In genomic region chr2:215002500-215002899, GRCh38 we compare ENCODE assay signal across 8 cellular contexts.
A peak's percentile ranks its signal among the peaks of the same experiment; 100 is the strongest.
DNase-seq lines count a peak whose midpoint lies in the region; ATAC-seq, FAIRE-seq and TF ChIP-seq lines count a peak whose summit lies in the region.

No MANE protein-coding gene starts in this region.

- intact Hi-C loops in activated naive CD4-positive, alpha-beta T cell treated with anti-CD3 and anti-CD28 coated beads for 36 hours (cut with micrococcal nuclease), result loop anchor here (1.0 to 2.0 kb wide), 2 partner anchors 1196 to 1752 kb away; no protein-coding TSS in a partner anchor
- intact Hi-C loops in endothelial cell of umbilical vein (cut with micrococcal nuclease), result loop anchor here (1.0 to 2.0 kb wide), 2 partner anchors 1196 to 1752 kb away; no protein-coding TSS in a partner anchor
- intact Hi-C loops in ovary (cut with DNase I), result no loop called here

- CTCF ChIA-PET in activated naive CD4-positive, alpha-beta T cell treated with anti-CD3 and anti-CD28 coated beads for 36 hours (lab: Charles Lee), result no interaction called here
- CTCF ChIA-PET in endothelial cell of umbilical vein (lab: Charles Lee), result interaction anchor here (1.6 kb wide), 1 partner anchor 8 kb away, joined by 3 read pairs; no protein-coding TSS in a partner anchor

- H3K36me3 ChIP-seq in endothelial cell of umbilical vein (ENCODE audit: control insufficient read depth in 2 of 2, extremely low read depth in 1 of 2, insufficient read depth in 2 of 2, low read length in 2 of 2) (no peaks in the 10 kb centered on the region), ovary (no peaks in the 10 kb centered on the region)

- H3K27ac Mint-ChIP-seq in activated naive CD4-positive, alpha-beta T cell treated with anti-CD3 and anti-CD28 coated beads for 36 hours, result no peak overlapping the region
- no peak overlapping the region for H3K27ac Mint-ChIP-seq in T-helper 2 cell treated with Interferon-gamma antibody and Interleukin-4, amounts not matched to agents 5 μg/mL and 100 μg/mL, for 36 hours

- no peak overlapping the region for H3K27ac ChIP-seq in endothelial cell of umbilical vein (ENCODE audit: insufficient read depth, low read depth, low read length)
- no peak overlapping the region for H3K27ac ChIP-seq in ovary
- no peak overlapping the region for H3K27ac ChIP-seq in coronary artery

- TF ChIP-seq POLR2A in endothelial cell of umbilical vein (IDR thresholded peaks at IDR 0.05; ENCODE audit: low read depth, low read length), result no peak
- TF ChIP-seq POLR2A in ovary (IDR thresholded peaks at IDR 0.05), result no peak

- H3K4me2 ChIP-seq in endothelial cell of umbilical vein (ENCODE audit: insufficient read depth, low read length), result no peak overlapping the region

- BruUV-seq in endothelial cell of umbilical vein (replicated peaks; lab: Mats Ljungman, UMichigan), result no TSS peak

- H3K9ac ChIP-seq in endothelial cell of umbilical vein (replicated peaks; ENCODE audit: extremely low read depth, insufficient read depth, low read length), result no peak overlapping the region

- H3K9me3 ChIP-seq in endothelial cell of umbilical vein (replicated peaks; ENCODE audit: control insufficient read depth, insufficient read depth, low read length) (no peaks in the 10 kb centered on the region), ovary (no peaks in the 10 kb centered on the region)

- no peaks in the 10 kb centered on the region for H3K4me1 ChIP-seq in endothelial cell of umbilical vein (ENCODE audit: control insufficient read depth, extremely low read depth, insufficient read depth, low read length)
- no peaks in the 10 kb centered on the region for H3K4me1 ChIP-seq in ovary (ENCODE audit: insufficient read depth)

- H3K9me1 ChIP-seq in endothelial cell of umbilical vein (replicated peaks; ENCODE audit: control insufficient read depth, extremely low read depth, insufficient read depth, low read length), result no peaks in the 10 kb centered on the region

- no peaks in the 10 kb centered on the region for H4K20me1 ChIP-seq in endothelial cell of umbilical vein (replicated peaks; ENCODE audit: control insufficient read depth, extremely low read depth, insufficient read depth, low read length)

- dilution Hi-C loops in endothelial cell of umbilical vein (cut with MboI; ENCODE audit: extremely low pct_ligation_motif_present, low sequenced_read_pairs), result no loop called here

- DNase-seq in activated naive CD4-positive, alpha-beta T cell treated with anti-CD3 and anti-CD28 coated beads for 36 hours, result peak; percentile 10
- no peak for DNase-seq in activated naive CD4-positive, alpha-beta T cell (lab: John Stamatoyannopoulos, UW)
- DNase-seq in NCI-H82 (lab: John Stamatoyannopoulos, UW), result peak; percentile 88
- DNase-seq in endothelial cell of umbilical vein (ENCODE audit: low read depth, low spot score), result peak; percentile 33
- peak in 1 of 5 donors; percentile 15 for DNase-seq in ovary
- no peak for DNase-seq in T-helper 2 cell treated with Interferon-gamma antibody and Interleukin-4, amounts not matched to agents 5 μg/mL and 100 μg/mL, for 36 hours (ENCODE audit: low spot score)
- DNase-seq in coronary artery (ENCODE audit: low spot score), result no peak

- TF ChIP-seq EP300 in ovary (IDR thresholded peaks at IDR 0.05), result no peak

- H3K4me3 ChIP-seq in endothelial cell of umbilical vein (replicated peaks in 1 of 3; ENCODE audit: insufficient read depth in 1 of 3, low read depth in 1 of 3, low read length in 3 of 3) (no peak overlapping the region), ovary (no peak overlapping the region), coronary artery (no peak overlapping the region)

- POLR2A ChIA-PET in endothelial cell of umbilical vein (lab: Charles Lee), result no interaction called here

- ATAC-seq in HG02973 (IDR thresholded peaks at IDR 0.05; ENCODE audit: unreplicated experiment), result peak; percentile 71

- H3K27me3 ChIP-seq in endothelial cell of umbilical vein (ENCODE audit: control insufficient read depth in 2 of 2, insufficient read depth in 2 of 2, low read length in 2 of 2) (peaks cover 0 to 2% of the 10 kb centered on the region in 2 experiments), ovary (no peaks in the 10 kb centered on the region)

- 12 to 13% (median 12%) methylated on average over 5 of the region's 5 CpGs for WGBS in ovary, 3 donors

- no peak overlapping the region for H3K4me3 Mint-ChIP-seq in activated naive CD4-positive, alpha-beta T cell treated with anti-CD3 and anti-CD28 coated beads for 36 hours
- H3K4me3 Mint-ChIP-seq in T-helper 2 cell treated with Interferon-gamma antibody and Interleukin-4, amounts not matched to agents 5 μg/mL and 100 μg/mL, for 36 hours, result no peak overlapping the region

- H3K27me3 Mint-ChIP-seq in activated naive CD4-positive, alpha-beta T cell treated with anti-CD3 and anti-CD28 coated beads for 36 hours (ENCODE audit: low read depth), result no peaks in the 10 kb centered on the region
- no peaks in the 10 kb centered on the region for H3K27me3 Mint-ChIP-seq in T-helper 2 cell treated with Interferon-gamma antibody and Interleukin-4, amounts not matched to agents 5 μg/mL and 100 μg/mL, for 36 hours (ENCODE audit: low read depth)

- peak; percentile 37 for FAIRE-seq in endothelial cell of umbilical vein (lab: Jason Lieb, UNC)

- TF ChIP-seq CTCF in endothelial cell of umbilical vein (IDR thresholded peaks at IDR 0.05; ENCODE audit: extremely low read depth in 1 of 2, insufficient read depth in 1 of 2, low read depth in 1 of 2, low read length in 2 of 2), result peak; percentile 34 to 40
- peak in 2 of 3 donors; percentile 9 to 11 for TF ChIP-seq CTCF in ovary (IDR thresholded peaks at IDR 0.05)
- TF ChIP-seq CTCF in coronary artery (IDR thresholded peaks at IDR 0.05), result no peak

- no peaks in the 10 kb centered on the region for H3K4me1 Mint-ChIP-seq in activated naive CD4-positive, alpha-beta T cell treated with anti-CD3 and anti-CD28 coated beads for 36 hours (ENCODE audit: low read depth)
- H3K4me1 Mint-ChIP-seq in T-helper 2 cell treated with Interferon-gamma antibody and Interleukin-4, amounts not matched to agents 5 μg/mL and 100 μg/mL, for 36 hours (ENCODE audit: low read depth), result no peaks in the 10 kb centered on the region

- H2AFZ ChIP-seq in endothelial cell of umbilical vein (ENCODE audit: low read depth, low read length), result no peak overlapping the region

- no peaks in the 10 kb centered on the region for H3K79me2 ChIP-seq in endothelial cell of umbilical vein (ENCODE audit: control insufficient read depth, insufficient read depth, low read length)

- H3K36me3 Mint-ChIP-seq in activated naive CD4-positive, alpha-beta T cell treated with anti-CD3 and anti-CD28 coated beads for 36 hours (ENCODE audit: low read depth), result no peaks in the 10 kb centered on the region
- no peaks in the 10 kb centered on the region for H3K36me3 Mint-ChIP-seq in T-helper 2 cell treated with Interferon-gamma antibody and Interleukin-4, amounts not matched to agents 5 μg/mL and 100 μg/mL, for 36 hours (ENCODE audit: low read depth)

- H3K9me3 Mint-ChIP-seq in activated naive CD4-positive, alpha-beta T cell treated with anti-CD3 and anti-CD28 coated beads for 36 hours, result no peaks in the 10 kb centered on the region
- H3K9me3 Mint-ChIP-seq in T-helper 2 cell treated with Interferon-gamma antibody and Interleukin-4, amounts not matched to agents 5 μg/mL and 100 μg/mL, for 36 hours, result no peaks in the 10 kb centered on the region

TF ChIP-seq in endothelial cell of umbilical vein, 7 proteins besides CTCF, POLR2A, EP300 and RAD21:
- TF ChIP-seq, protein P1, sequence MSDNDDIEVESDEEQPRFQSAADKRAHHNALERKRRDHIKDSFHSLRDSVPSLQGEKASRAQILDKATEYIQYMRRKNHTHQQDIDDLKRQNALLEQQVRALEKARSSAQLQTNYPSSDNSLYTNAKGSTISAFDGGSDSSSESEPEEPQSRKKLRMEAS (IDR thresholded peaks at IDR 0.05; ENCODE audit: insufficient read depth, insufficient read length), result no peak
- TF ChIP-seq JUN (IDR thresholded peaks at IDR 0.05; ENCODE audit: borderline replicate concordance, insufficient read depth, insufficient read length, low read depth) (no peak), GATA2 (IDR thresholded peaks at IDR 0.05; ENCODE audit: insufficient read depth, insufficient read length, low read depth, low read length) (no peak)

Comparison
In these comparisons a context has a peak if more than half of its experiments do, and no peak if none do; other contexts are left out.
1. DNase-seq: peak in activated naive CD4-positive, alpha-beta T cell treated with anti-CD3 and anti-CD28 coated beads for 36 hours (single experiment), NCI-H82 (single experiment) and endothelial cell of umbilical vein (single experiment); none in activated naive CD4-positive, alpha-beta T cell (0 of 4), T-helper 2 cell treated with Interferon-gamma antibody and Interleukin-4, amounts not matched to agents 5 μg/mL and 100 μg/mL, for 36 hours (single experiment) and coronary artery (single experiment).
2. intact Hi-C loops: an anchor here in activated naive CD4-positive, alpha-beta T cell treated with anti-CD3 and anti-CD28 coated beads for 36 hours (1.0 to 2.0 kb wide) and endothelial cell of umbilical vein (1.0 to 2.0 kb wide); none called in ovary.